In genomic region chr17:63659850-63660249, GRCh38 we compare ENCODE assay signal across 16 cellular contexts. TPM values are rescaled to one million over a fixed set of nuclear protein-coding genes. Genes with fewer than 3 reads are reported as not detected.
DNase-seq lines count a peak whose midpoint lies in the region; ATAC-seq and TF ChIP-seq lines count a peak whose summit lies in the region.
"Had no signal": no experiment of that assay in that cellular context is flagged by ENCODE, and none has a peak within 500 bp of the region (broad histone marks: within the 10 kb centered on the region; RNA-seq: fewer than 3 reads in every experiment).

No MANE protein-coding gene starts in this region.

- H3K9ac ChIP-seq in neural progenitor cell = no peak overlapping the region
- H3K9ac ChIP-seq: BLaER1 treated with 17β-estradiol and CSF1 and Interleukin-3, amounts not matched to agents 10 nM and 100 nM had no signal

- intact Hi-C loops in A673 (cut with micrococcal nuclease; ENCODE audit: unreplicated experiment) (no loop called here), CD14-positive monocyte (cut with micrococcal nuclease) (no loop called here)

- no peak for ATAC-seq in GM19452 (IDR thresholded peaks at IDR 0.05; ENCODE audit: unreplicated experiment)
- ATAC-seq: GM23338, HCT116 had no signal

- no peak overlapping the region for H3K4me3 Mint-ChIP-seq in CD14-positive monocyte
- no peak overlapping the region for H3K4me3 Mint-ChIP-seq in neural progenitor cell
- H3K4me3 Mint-ChIP-seq: B cell; CD4-positive, alpha-beta memory T cell; GM23338; H9 had no signal

- peak overlapping the region in 4 of 7 donors; percentile 60 to 89 (median 79) for H3K27ac Mint-ChIP-seq in CD14-positive monocyte
- H3K27ac Mint-ChIP-seq in neural progenitor cell = no peak overlapping the region
- H3K27ac Mint-ChIP-seq: B cell, GM23338, H9 had no signal

- no peak overlapping the region for H3K4me2 ChIP-seq in neural progenitor cell
- H3K4me2 ChIP-seq: BLaER1 treated with 17β-estradiol and CSF1 and Interleukin-3, amounts not matched to agents 10 nM and 100 nM; GM23338 had no signal

- POLR2A ChIA-PET in A673 (lab: Charles Lee; ENCODE audit: low non-redundant PET) = no interaction called here

- no peak overlapping the region for H3K27ac ChIP-seq in A673 (ENCODE audit: low read depth, low read length, poor library complexity, severe bottlenecking)
- peak overlapping the region; percentile 43; the same call in 1 of the 2 replicates for H3K27ac ChIP-seq in VCaP
- peak overlapping the region; percentile 74 for H3K27ac ChIP-seq in neutrophil
- H3K27ac ChIP-seq in neural progenitor cell = no peak overlapping the region
- H3K27ac ChIP-seq: BLaER1 treated with 17β-estradiol and CSF1 and Interleukin-3, amounts not matched to agents 10 nM and 100 nM had no signal

- H3K36me3 Mint-ChIP-seq in CD14-positive monocyte = peaks cover 76 to 97% of the 10 kb centered on the region in 2 donors
- peaks cover 21% of the 10 kb centered on the region for H3K36me3 Mint-ChIP-seq in neural progenitor cell

- H2AFZ ChIP-seq in neural progenitor cell (replicated peaks) = no peak overlapping the region
- H2AFZ ChIP-seq: GM23338 had no signal

- peaks cover 4% of the 10 kb centered on the region for H3F3A ChIP-seq in neural progenitor cell (ENCODE audit: low read depth)

- peaks cover 0 to 1% (median 0%) of the 10 kb centered on the region in 3 donors for H3K27me3 Mint-ChIP-seq in CD14-positive monocyte (ENCODE audit: low read depth in 3 of 3)
- H3K27me3 Mint-ChIP-seq in neural progenitor cell (ENCODE audit: insufficient read depth, low read depth) = peaks cover 2% of the 10 kb centered on the region
- H3K27me3 Mint-ChIP-seq: B cell; CD4-positive, alpha-beta memory T cell had no signal

- DNase-seq in A673 (ENCODE audit: low spot score) (no peak), CD14-positive monocyte (ENCODE audit: low spot score) (no peak), neural progenitor cell (ENCODE audit: low spot score) (no peak)
- DNase-seq in activated effector memory CD4-positive, alpha-beta T cell treated with anti-CD3 and anti-CD28 coated beads, Interleukin-2, amount 50 U/mL, for 16 hours = no peak
- DNase-seq: Calu3; CD4-positive, alpha-beta memory T cell; COR-L47; DND-41; H9 had no signal

- no peaks in the 10 kb centered on the region for H3K79me2 ChIP-seq in neural progenitor cell (ENCODE audit: low read depth)

- H3K4me1 Mint-ChIP-seq in CD14-positive monocyte (peaks cover 29% of the 10 kb centered on the region), neural progenitor cell (peaks cover 7% of the 10 kb centered on the region)
- H3K4me1 Mint-ChIP-seq: GM23338, H9 had no signal

- CTCF ChIA-PET in A673 (lab: Charles Lee) = no interaction called here

- TSS peak; percentile 34 for BruUV-seq in A673 (replicated peaks; lab: Mats Ljungman, UMichigan)

- TF ChIP-seq CTCF in A673 (conservative IDR thresholded peaks at IDR 0.05; ENCODE audit: low read depth, low read length) (no peak), CD14-positive monocyte (IDR thresholded peaks at IDR 0.05) (no peak), VCaP (conservative IDR thresholded peaks at IDR 0.05) (no peak), neutrophil (IDR thresholded peaks at IDR 0.05) (no peak), neural progenitor cell (IDR thresholded peaks at IDR 0.05) (no peak)

- H3K4me1 ChIP-seq in A673 (ENCODE audit: insufficient read depth, low read length, poor library complexity, severe bottlenecking) (no peaks in the 10 kb centered on the region), neutrophil (ENCODE audit: control insufficient read depth in 1 of 2, insufficient read depth in 1 of 2, low read depth in 1 of 2, low read length in 1 of 2) (peaks cover 51 to 66% of the 10 kb centered on the region in 2 experiments), neural progenitor cell (no peaks in the 10 kb centered on the region)

- H3K36me3 ChIP-seq in A673 (ENCODE audit: insufficient read depth, low read length, poor library complexity, severe bottlenecking) = no peaks in the 10 kb centered on the region
- H3K36me3 ChIP-seq in neutrophil = peaks cover 69% of the 10 kb centered on the region
- no peaks in the 10 kb centered on the region for H3K36me3 ChIP-seq in neural progenitor cell

- H3K9me3 Mint-ChIP-seq in CD14-positive monocyte (no peaks in the 10 kb centered on the region), neural progenitor cell (no peaks in the 10 kb centered on the region)
- H3K9me3 Mint-ChIP-seq: CD4-positive, alpha-beta memory T cell; GM23338; H9 had no signal

- H3K9me3 ChIP-seq in A673 (ENCODE audit: low read depth, low read length, poor library complexity, severe bottlenecking) (no peaks in the 10 kb centered on the region), neutrophil (no peaks in the 10 kb centered on the region), neural progenitor cell (ENCODE audit: low read depth) (no peaks in the 10 kb centered on the region)
- H3K9me3 ChIP-seq: BLaER1 treated with 17β-estradiol and CSF1 and Interleukin-3, amounts not matched to agents 10 nM and 100 nM had no signal

- no peak overlapping the region for H3K4me3 ChIP-seq in A673 (ENCODE audit: low read depth, low read length, poor library complexity, severe bottlenecking)
- H3K4me3 ChIP-seq in neutrophil (ENCODE audit: low read depth in 1 of 2, low read length in 1 of 2) = peak overlapping the region in 1 of 2 experiments; percentile 14
- H3K4me3 ChIP-seq in neural progenitor cell = no peak overlapping the region
- H3K4me3 ChIP-seq: BLaER1 treated with 17β-estradiol and CSF1 and Interleukin-3, amounts not matched to agents 10 nM and 100 nM; GM23338 had no signal

- H3K27me3 ChIP-seq in A673 (replicated peaks; ENCODE audit: insufficient read depth, low read depth, low read length, poor library complexity) (no peaks in the 10 kb centered on the region), neutrophil (no peaks in the 10 kb centered on the region), neural progenitor cell (no peaks in the 10 kb centered on the region)
- H3K27me3 ChIP-seq: BLaER1 treated with 17β-estradiol and CSF1 and Interleukin-3, amounts not matched to agents 10 nM and 100 nM had no signal

- no peaks in the 10 kb centered on the region for H4K20me1 ChIP-seq in neural progenitor cell (ENCODE audit: low read depth)

RNA-seq across cellular contexts. Expression of gene MAP3K3, which starts 37.6 kb away (rescaled TPM):
- total RNA-seq in A673 (2021) (25.9 and 27.8 TPM in 2 replicates), neural progenitor cell (ENCODE audit: low replicate concordance) (21.6 and 28.8 TPM in 2 replicates)
- 10 to 100 TPM; 52.2 to 63.6 TPM for polyA plus RNA-seq in CD14-positive monocyte

RNA-seq across cellular contexts. Expression of gene LIMD2, which starts 40.1 kb away (rescaled TPM):
- total RNA-seq in A673 (2021) = 119 and 127 TPM in 2 replicates
- 100 to 1,000 TPM; 315 to 334 TPM for polyA plus RNA-seq in CD14-positive monocyte
- total RNA-seq in neural progenitor cell (ENCODE audit: low replicate concordance) = 7.0 and 36.9 TPM in 2 replicates

RNA-seq across cellular contexts. Expression of gene TACO1, which starts 59.2 kb away (rescaled TPM):
- total RNA-seq in A673 (2021) (38.7 and 39.0 TPM in 2 replicates), neural progenitor cell (ENCODE audit: low replicate concordance) (15.4 and 18.3 TPM in 2 replicates)
- 10 to 100 TPM in 1 of 2 donors, 1 to 10 TPM in 1; 9.5 to 12.5 TPM for polyA plus RNA-seq in CD14-positive monocyte

Comparison
In these comparisons a context has a peak if more than half of its experiments do, and no peak if none do; other contexts are left out.
1. H3K27ac ChIP-seq: peak in VCaP (single experiment) and neutrophil (single experiment); none in A673 (single experiment) and neural progenitor cell (single experiment).